13 cellular contexts compared by ENCODE assay signal in the genomic region with DNA sequence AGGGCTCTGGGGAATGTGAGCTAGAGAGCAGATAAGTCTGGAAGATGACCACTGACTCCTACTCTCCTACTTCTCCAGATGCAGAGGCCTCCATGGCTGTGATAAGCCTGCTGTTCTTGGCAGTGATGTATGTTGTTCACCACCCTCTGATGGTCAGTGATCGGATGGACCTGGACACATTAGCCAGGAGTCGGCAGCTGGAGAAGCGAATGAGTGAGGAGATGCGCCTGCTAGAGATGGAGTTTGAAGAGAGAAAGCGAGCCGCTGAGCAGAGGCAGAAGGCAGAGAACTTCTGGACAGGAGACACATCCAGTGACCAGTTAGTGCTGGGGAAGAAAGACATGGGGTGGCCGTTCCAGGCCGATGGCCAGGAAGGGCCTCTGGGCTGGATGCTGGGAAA. TPM values are rescaled to one million over a fixed set of nuclear protein-coding genes. Genes with fewer than 3 reads are reported as not detected.
DNase-seq lines count a peak whose midpoint lies in the region; ATAC-seq and TF ChIP-seq lines count a peak whose summit lies in the region.
"Had no signal": no experiment of that assay in that cellular context is flagged by ENCODE, and none has a peak within 500 bp of the region (broad histone marks: within the 10 kb centered on the region; RNA-seq: fewer than 3 reads in every experiment).

No MANE protein-coding gene starts in this region.

- no peak for TF ChIP-seq POLR2A in esophagus muscularis mucosa (IDR thresholded peaks at IDR 0.05; ENCODE audit: low read depth)

- no peaks in the 10 kb centered on the region for H3K9me3 Mint-ChIP-seq in CD8-positive, alpha-beta memory T cell
- H3K9me3 Mint-ChIP-seq: CD14-positive monocyte had no signal

- TF ChIP-seq CTCF in esophagus muscularis mucosa (IDR thresholded peaks at IDR 0.05) = no peak

- CTCF ChIA-PET in CD8-positive, alpha-beta memory T cell (lab: Charles Lee) = interaction anchor here (1.4 to 6.5 kb wide), 3 partner anchors 10 to 228 kb away, joined by 3 to 58 read pairs (median 5); no protein-coding TSS in a partner anchor

- 92% methylated on average over 8 of the region's 8 CpGs for WGBS in esophagus muscularis mucosa

- intact Hi-C loops in esophagus muscularis mucosa (cut with DNase I) = no loop called here

- no peak for DNase-seq in CD8-positive, alpha-beta memory T cell
- DNase-seq in T-helper 17 cell = no peak
- peak; percentile 45 for DNase-seq in mesenteric fat pad (ENCODE audit: low spot score)
- no peak for DNase-seq in esophagus muscularis mucosa (ENCODE audit: extremely low spot score)
- DNase-seq in superior temporal gyrus (ENCODE audit: extremely low spot score) = no peak
- DNase-seq: hypothalamus, NCI-H1930, NCI-H526 treated with DMSO at 0.1 percent for 48 hours had no signal

- H3K4me3 Mint-ChIP-seq in CD8-positive, alpha-beta memory T cell = peak overlapping the region in 6 of 7 donors; percentile 90 to 99 (median 96)
- no peak overlapping the region for H3K4me3 Mint-ChIP-seq in T-helper 17 cell

- peaks cover 44 to 68% (median 61%) of the 10 kb centered on the region in 3 donors for H3K4me1 Mint-ChIP-seq in CD8-positive, alpha-beta memory T cell
- H3K4me1 Mint-ChIP-seq in T-helper 17 cell = peaks cover 36% of the 10 kb centered on the region

- peak overlapping the region; percentile 89 for H3K4me2 ChIP-seq in BLaER1

- H3K9me3 ChIP-seq in BLaER1 (no peaks in the 10 kb centered on the region), T-helper 17 cell (ENCODE audit: control insufficient read depth, low read length, poor library complexity, severe bottlenecking) (no peaks in the 10 kb centered on the region), esophagus muscularis mucosa (no peaks in the 10 kb centered on the region)
- no peaks in the 10 kb centered on the region for H3K9me3 ChIP-seq in CD8-positive, alpha-beta memory T cell (ENCODE audit: low read length)
- H3K9me3 ChIP-seq: ascending aorta, tibial artery had no signal

- H3K27ac Mint-ChIP-seq in CD8-positive, alpha-beta memory T cell = peak overlapping the region in 7 of 8 donors; percentile 91 to 98 (median 95)
- H3K27ac Mint-ChIP-seq in T-helper 17 cell = peak overlapping the region; percentile 90

- POLR2A ChIA-PET in CD8-positive, alpha-beta memory T cell (lab: Charles Lee) = interaction anchor here (1.0 to 3.8 kb wide), 5 partner anchors 8 to 212 kb away, joined by 3 to 32 read pairs (median 4); a partner anchor contains a TSS

- no peak for TF ChIP-seq EP300 in esophagus muscularis mucosa (IDR thresholded peaks at IDR 0.05)

- no peaks in the 10 kb centered on the region for H3K27me3 ChIP-seq in BLaER1
- H3K27me3 ChIP-seq in CD8-positive, alpha-beta memory T cell (ENCODE audit: insufficient read depth, low read length, poor library complexity, severe bottlenecking) = no peaks in the 10 kb centered on the region
- H3K27me3 ChIP-seq in esophagus muscularis mucosa = peaks cover 3 to 53% (median 21%) of the 10 kb centered on the region in 4 donors
- H3K27me3 ChIP-seq: ascending aorta had no signal

- H3K27ac ChIP-seq in BLaER1 (peak overlapping the region; percentile 89), esophagus muscularis mucosa (replicated peaks in 1 of 4) (no peak overlapping the region)
- peak overlapping the region; percentile 69 for H3K27ac ChIP-seq in CD8-positive, alpha-beta memory T cell (ENCODE audit: low read depth, low read length)
- H3K27ac ChIP-seq: ascending aorta, tibial artery had no signal

- H3K9ac ChIP-seq in BLaER1 = peak overlapping the region; percentile 92; the same call in 1 of the 2 replicates

- H3K36me3 Mint-ChIP-seq in CD8-positive, alpha-beta memory T cell = peaks cover 0 to 43% (median 2%) of the 10 kb centered on the region in 3 donors
- H3K36me3 Mint-ChIP-seq in T-helper 17 cell (ENCODE audit: low read depth) = peaks cover 5% of the 10 kb centered on the region

- H3K4me1 ChIP-seq in BLaER1 (peaks cover 65% of the 10 kb centered on the region), esophagus muscularis mucosa (peaks cover 17 to 26% (median 22%) of the 10 kb centered on the region in 4 donors)
- H3K4me1 ChIP-seq in CD8-positive, alpha-beta memory T cell (ENCODE audit: insufficient read depth, low read length) = peaks cover 27% of the 10 kb centered on the region

- H3K36me3 ChIP-seq in BLaER1 (peaks cover 33% of the 10 kb centered on the region), esophagus muscularis mucosa (peaks cover 0 to 9% (median 0%) of the 10 kb centered on the region in 4 donors)
- H3K36me3 ChIP-seq in CD8-positive, alpha-beta memory T cell (ENCODE audit: insufficient read depth, low read length) = peaks cover 5% of the 10 kb centered on the region
- H3K36me3 ChIP-seq: ascending aorta, tibial artery had no signal

- ATAC-seq in T-helper 17 cell (no peak), SK-N-SH treated with all-trans-retinoic acid at 6 μM for 48 hours (no peak)

- H3K27me3 Mint-ChIP-seq in CD8-positive, alpha-beta memory T cell = no peaks in the 10 kb centered on the region
- no peaks in the 10 kb centered on the region for H3K27me3 Mint-ChIP-seq in T-helper 17 cell

- H4K20me1 ChIP-seq in BLaER1 = peaks cover 26% of the 10 kb centered on the region; the same call in 1 of the 2 replicates

- peak overlapping the region; percentile 88 for H3K4me3 ChIP-seq in BLaER1
- H3K4me3 ChIP-seq in CD8-positive, alpha-beta memory T cell (ENCODE audit: low read length) = peak overlapping the region; percentile 93
- H3K4me3 ChIP-seq in esophagus muscularis mucosa = no peak overlapping the region

TF ChIP-seq in SK-N-SH treated with all-trans-retinoic acid at 6 μM for 48 hours, 23 proteins besides CTCF, POLR2A, EP300 and RAD21:
- no peak for TF ChIP-seq ISL1 (CRISPR knock-in tag; IDR thresholded peaks at IDR 0.05)
- TF ChIP-seq ARNTL (CRISPR knock-in tag; IDR thresholded peaks at IDR 0.05; ENCODE audit: borderline replicate concordance, low read depth) = no peak
- no peak for TF ChIP-seq BACH2 (CRISPR knock-in tag; IDR thresholded peaks at IDR 0.05; ENCODE audit: borderline replicate concordance)
- TF ChIP-seq, protein P1, sequence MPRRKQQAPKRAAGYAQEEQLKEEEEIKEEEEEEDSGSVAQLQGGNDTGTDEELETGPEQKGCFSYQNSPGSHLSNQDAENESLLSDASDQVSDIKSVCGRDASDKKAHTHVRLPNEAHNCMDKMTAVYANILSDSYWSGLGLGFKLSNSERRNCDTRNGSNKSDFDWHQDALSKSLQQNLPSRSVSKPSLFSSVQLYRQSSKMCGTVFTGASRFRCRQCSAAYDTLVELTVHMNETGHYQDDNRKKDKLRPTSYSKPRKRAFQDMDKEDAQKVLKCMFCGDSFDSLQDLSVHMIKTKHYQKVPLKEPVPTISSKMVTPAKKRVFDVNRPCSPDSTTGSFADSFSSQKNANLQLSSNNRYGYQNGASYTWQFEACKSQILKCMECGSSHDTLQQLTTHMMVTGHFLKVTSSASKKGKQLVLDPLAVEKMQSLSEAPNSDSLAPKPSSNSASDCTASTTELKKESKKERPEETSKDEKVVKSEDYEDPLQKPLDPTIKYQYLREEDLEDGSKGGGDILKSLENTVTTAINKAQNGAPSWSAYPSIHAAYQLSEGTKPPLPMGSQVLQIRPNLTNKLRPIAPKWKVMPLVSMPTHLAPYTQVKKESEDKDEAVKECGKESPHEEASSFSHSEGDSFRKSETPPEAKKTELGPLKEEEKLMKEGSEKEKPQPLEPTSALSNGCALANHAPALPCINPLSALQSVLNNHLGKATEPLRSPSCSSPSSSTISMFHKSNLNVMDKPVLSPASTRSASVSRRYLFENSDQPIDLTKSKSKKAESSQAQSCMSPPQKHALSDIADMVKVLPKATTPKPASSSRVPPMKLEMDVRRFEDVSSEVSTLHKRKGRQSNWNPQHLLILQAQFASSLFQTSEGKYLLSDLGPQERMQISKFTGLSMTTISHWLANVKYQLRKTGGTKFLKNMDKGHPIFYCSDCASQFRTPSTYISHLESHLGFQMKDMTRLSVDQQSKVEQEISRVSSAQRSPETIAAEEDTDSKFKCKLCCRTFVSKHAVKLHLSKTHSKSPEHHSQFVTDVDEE (CRISPR knock-in tag; IDR thresholded peaks at IDR 0.05) = no peak
- no peak for TF ChIP-seq RARB (CRISPR knock-in tag; IDR thresholded peaks at IDR 0.05)
- TF ChIP-seq TOX (CRISPR knock-in tag; IDR thresholded peaks at IDR 0.05; ENCODE audit: borderline replicate concordance) = no peak
- no peak for TF ChIP-seq ZNF8 (CRISPR knock-in tag; IDR thresholded peaks at IDR 0.05)

RNA-seq across cellular contexts. Expression of a gene that starts 1.4 kb away (rescaled TPM):
- total RNA-seq in CD8-positive, alpha-beta memory T cell = 10 to 100 TPM; 55.5 to 58.3 TPM
- polyA plus RNA-seq in CD8-positive, alpha-beta memory T cell = 17.5 TPM
- 1 to 10 TPM; 6.6 to 9.9 TPM for total RNA-seq in T-helper 17 cell
- 3.1 TPM for total RNA-seq in mesenteric fat pad
- 1 to 10 TPM in 2 of 4 donors, under 1 TPM in 2; 0.42 to 1.4 (median 0.93) TPM for total RNA-seq in esophagus muscularis mucosa

RNA-seq across cellular contexts. Expression of a gene that starts 9.0 kb away (rescaled TPM):
- 10 to 100 TPM; 59.5 to 65.6 TPM for total RNA-seq in CD8-positive, alpha-beta memory T cell
- polyA plus RNA-seq in CD8-positive, alpha-beta memory T cell = 1.3 TPM
- total RNA-seq in T-helper 17 cell (1 to 10 TPM; 1.4 to 3.0 TPM), mesenteric fat pad (0.77 TPM), esophagus muscularis mucosa (1 to 10 TPM in 2 of 4 donors, under 1 TPM in 2; 0.45 to 1.4 (median 0.87) TPM)
- total RNA-seq: ascending aorta had no signal

RNA-seq across cellular contexts. Expression of a gene that starts 21.2 kb away (rescaled TPM):
- 100 to 1,000 TPM; 203 to 206 TPM for total RNA-seq in CD8-positive, alpha-beta memory T cell
- 108 TPM for polyA plus RNA-seq in CD8-positive, alpha-beta memory T cell
- total RNA-seq in T-helper 17 cell (100 to 1,000 TPM; 189 to 224 TPM), mesenteric fat pad (87.2 TPM), esophagus muscularis mucosa (100 to 1,000 TPM in 2 of 4 donors, 10 to 100 TPM in 2; 73.7 to 106 (median 90.8) TPM)

Comparison
In these comparisons a context has a peak if more than half of its experiments do, and no peak if none do; other contexts are left out.
1. H3K27ac ChIP-seq: peak in BLaER1 (single experiment) and CD8-positive, alpha-beta memory T cell (single experiment); none in esophagus muscularis mucosa (0 of 4).
2. H3K4me3 ChIP-seq: peak in BLaER1 (single experiment) and CD8-positive, alpha-beta memory T cell (single experiment); none in esophagus muscularis mucosa (0 of 4).
3. RNA of a gene that starts 1.4 kb away (total RNA-seq): 55.5 to 58.3 TPM in CD8-positive, alpha-beta memory T cell; 6.6 to 9.9 TPM in T-helper 17 cell, 3.1 TPM in mesenteric fat pad (single experiment) and 0.42 to 1.4 TPM in esophagus muscularis mucosa; every median in the first group is over 4 times any median in the second.
4. RNA of a gene that starts 9.0 kb away (total RNA-seq): 59.5 to 65.6 TPM in CD8-positive, alpha-beta memory T cell; 1.4 to 3.0 TPM in T-helper 17 cell, 0.45 to 1.4 TPM in esophagus muscularis mucosa and 0.77 TPM in mesenteric fat pad (single experiment); every median in the first group is over 10 times any median in the second.